1 cellular context compared by ENCODE assay signal in genomic region chr7:206351-206750, GRCh38. TPM values are rescaled to one million over a fixed set of nuclear protein-coding genes. Genes with fewer than 3 reads are reported as not detected.
"Had no signal": no experiment of that assay in that cellular context is flagged by ENCODE, and none has a peak within 500 bp of the region (broad histone marks: within the 10 kb centered on the region; RNA-seq: fewer than 3 reads in every experiment).

No MANE protein-coding gene starts in this region.

RNA-seq across cellular contexts. Expression of gene FAM20C, which starts 14.0 kb away (rescaled TPM):
- total RNA-seq: HT-29 had no signal
